Comparison of ENCODE assay signal across 8 cellular contexts in the genomic region with DNA sequence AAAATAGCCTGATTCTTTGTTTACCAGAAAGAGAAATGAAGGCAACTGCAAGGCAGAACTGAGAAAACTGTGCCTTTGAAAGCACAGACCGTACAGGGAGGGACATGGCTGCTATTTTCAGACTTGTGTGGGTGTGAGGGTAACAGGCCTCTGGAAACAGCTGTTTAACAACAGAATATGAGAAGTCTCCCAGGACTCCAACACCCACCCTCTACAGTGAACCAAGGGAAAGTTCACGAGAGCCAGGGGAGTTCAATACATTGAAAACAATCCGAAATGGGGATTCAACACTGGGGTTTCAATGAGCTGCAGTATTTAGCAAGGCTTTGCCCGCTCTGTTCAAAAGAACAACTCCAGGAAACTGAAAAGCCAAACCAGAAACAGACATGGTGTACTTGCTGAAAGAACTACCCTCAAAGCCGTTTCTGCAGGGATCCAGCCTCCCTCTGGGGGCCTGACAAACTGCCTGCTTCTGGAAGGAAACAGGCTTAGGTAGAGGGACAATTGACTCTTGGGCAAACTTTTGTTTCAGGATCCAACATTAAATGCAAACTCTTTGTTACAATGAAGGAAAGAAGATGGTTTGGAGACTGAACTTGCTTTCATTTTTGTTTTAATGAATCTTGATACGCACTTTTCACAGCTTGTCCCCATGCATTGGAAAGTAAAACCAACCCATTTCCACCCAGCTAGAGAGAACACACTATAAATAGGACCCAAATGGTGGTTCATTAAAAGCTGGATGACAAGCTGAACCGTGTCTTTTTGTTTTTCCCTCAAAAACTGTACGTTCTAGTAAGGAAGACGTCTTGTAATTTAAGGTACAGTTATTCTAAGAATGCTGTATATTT.
DNase-seq lines count a peak whose midpoint lies in the region; ATAC-seq and TF ChIP-seq lines count a peak whose summit lies in the region.

No MANE protein-coding gene starts in this region.

- no peak overlapping the region for H3K4me3 ChIP-seq in brain microvascular endothelial cell (ENCODE audit: low read depth, low read length)

- H3K27me3 ChIP-seq in brain microvascular endothelial cell (replicated peaks): no peaks in the 10 kb centered on the region

- peak overlapping the region; percentile 33 for H3K27ac ChIP-seq in brain microvascular endothelial cell

- ATAC-seq in Right ventricle myocardium inferior (peak; percentile 74), HG03280 (IDR thresholded peaks at IDR 0.05; ENCODE audit: unreplicated experiment) (peak; percentile 90)

- H3K4me1 Mint-ChIP-seq in nephron: peaks cover 65% of the 10 kb centered on the region

- H3K36me3 ChIP-seq in brain microvascular endothelial cell (replicated peaks): no peaks in the 10 kb centered on the region

- DNase-seq in Right ventricle myocardium inferior (ENCODE audit: missing footprints) (no peak), cardiac septum (ENCODE audit: low spot score) (no peak), brain microvascular endothelial cell (peak; percentile 29), 8988T (no peak), NCI-H1092 (lab: John Stamatoyannopoulos, UW) (no peak), NOMO-1 treated with dmso at 0.1 percent for 144 hours (lab: John Stamatoyannopoulos, UW; ENCODE audit: unreplicated experiment) (no peak)

- H3K9me3 Mint-ChIP-seq in nephron: peaks cover 7% of the 10 kb centered on the region

- H3K36me3 Mint-ChIP-seq in nephron (ENCODE audit: low read depth): no peaks in the 10 kb centered on the region

- H3K27me3 Mint-ChIP-seq in nephron (ENCODE audit: low read depth): no peaks in the 10 kb centered on the region

- in situ Hi-C loops in brain microvascular endothelial cell (cut with HindIII; ENCODE audit: low pct_ligation_motif_present, low sequenced_read_pairs): no loop called here

- H3K4me3 Mint-ChIP-seq in nephron: peak overlapping the region in 1 of 3 experiments; percentile 50

- peak overlapping the region; percentile 86 to 90 (median 89) for H3K27ac Mint-ChIP-seq in nephron

- intact Hi-C loops in Right ventricle myocardium inferior (cut with DNase I): loop anchor here (10.0 kb wide), 1 partner anchor 359 kb away; no protein-coding TSS in a partner anchor
- intact Hi-C loops in cardiac septum (cut with DNase I): loop anchor here (10.0 kb wide), 1 partner anchor 109 kb away; no protein-coding TSS in a partner anchor

- TF ChIP-seq CTCF in brain microvascular endothelial cell (IDR thresholded peaks at IDR 0.05; ENCODE audit: low read depth, low read length, missing control alignments) (no peak), nephron (IDR thresholded peaks at IDR 0.05; ENCODE audit: unreplicated experiment in 3 of 3) (no peak)
